9 cellular contexts compared by ENCODE assay signal in the genomic region with DNA sequence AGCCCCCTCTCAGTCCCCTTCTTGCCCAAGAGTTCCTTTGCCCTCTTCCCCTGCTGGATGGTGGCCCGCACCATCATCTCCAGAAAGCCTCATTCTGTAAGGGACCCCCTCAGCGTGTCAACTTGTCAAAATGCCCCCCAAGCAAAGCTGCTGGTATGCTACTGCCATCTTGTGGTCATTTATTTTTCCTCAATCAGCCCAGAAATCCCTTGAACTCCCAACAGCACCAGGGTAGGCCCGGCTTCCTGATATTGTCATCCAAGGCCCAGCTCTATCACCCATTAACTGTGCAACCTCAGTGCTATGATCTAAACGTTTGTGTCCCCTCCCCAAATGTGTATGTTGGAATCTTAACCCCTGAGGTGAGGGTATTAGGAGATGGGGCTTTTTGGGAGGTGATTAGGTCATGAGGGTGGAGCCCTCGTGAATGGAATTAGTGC. TPM values are rescaled to one million over a fixed set of nuclear protein-coding genes. Genes with fewer than 3 reads are reported as not detected.
DNase-seq lines count a peak whose midpoint lies in the region; ATAC-seq and TF ChIP-seq lines count a peak whose summit lies in the region.
"Had no signal": no experiment of that assay in that cellular context is flagged by ENCODE, and none has a peak within 500 bp of the region (broad histone marks: within the 10 kb centered on the region; RNA-seq: fewer than 3 reads in every experiment).

No MANE protein-coding gene starts in this region.

- H3K4me3 ChIP-seq in OCI-LY7 (ENCODE audit: low read depth, low read length, poor library complexity, severe bottlenecking), result no peak overlapping the region

- H3K4me3 Mint-ChIP-seq in activated CD4-positive, alpha-beta T cell treated with anti-CD3 and anti-CD28 coated beads, Interleukin-2, amount 10 ng/mL, durations not matched to agents 7 days and 5 days, result no peak overlapping the region
- H3K4me3 Mint-ChIP-seq in stimulated activated naive B cell treated with anti-CD40 and anti-IgM and Interleukin-4, amounts not matched to agents 10 μg/mL and 1 μg/mL and 100 μg/mL, for 72 hours, result no peak overlapping the region

- H3K27me3 Mint-ChIP-seq in activated CD4-positive, alpha-beta T cell treated with anti-CD3 and anti-CD28 coated beads, Interleukin-2, amount 10 ng/mL, durations not matched to agents 7 days and 5 days, result no peaks in the 10 kb centered on the region
- no peaks in the 10 kb centered on the region for H3K27me3 Mint-ChIP-seq in stimulated activated naive B cell treated with anti-CD40 and anti-IgM and Interleukin-4, amounts not matched to agents 10 μg/mL and 1 μg/mL and 100 μg/mL, for 72 hours

- H3K9me3 Mint-ChIP-seq in activated CD4-positive, alpha-beta T cell treated with anti-CD3 and anti-CD28 coated beads, Interleukin-2, amount 10 ng/mL, durations not matched to agents 7 days and 5 days, result no peaks in the 10 kb centered on the region
- no peaks in the 10 kb centered on the region for H3K9me3 Mint-ChIP-seq in stimulated activated naive B cell treated with anti-CD40 and anti-IgM and Interleukin-4, amounts not matched to agents 10 μg/mL and 1 μg/mL and 100 μg/mL, for 72 hours

- no peak for DNase-seq in activated CD4-positive, alpha-beta T cell treated with anti-CD3 and anti-CD28 coated beads, Interleukin-2, amount 10 ng/mL, durations not matched to agents 7 days and 5 days
- DNase-seq in activated CD4-positive, alpha-beta T cell treated with anti-CD3 and anti-CD28 coated beads, Interleukin-2, amount 50 U/mL, for 1 hour, result no peak
- peak; percentile 37 for DNase-seq in OCI-LY7 (ENCODE audit: low spot score)
- peak; percentile 23 for DNase-seq in fibroblast of peridontal ligament (ENCODE audit: extremely low read depth)
- DNase-seq in stimulated activated naive B cell treated with anti-CD40 and anti-IgM and Interleukin-4, amounts not matched to agents 10 μg/mL and 1 μg/mL and 100 μg/mL, for 72 hours, result no peak
- no peak for DNase-seq in H4 (ENCODE audit: low spot score)
- DNase-seq in activated effector memory CD4-positive, alpha-beta T cell treated with anti-CD3 and anti-CD28 coated beads, Interleukin-2, amount 50 U/mL, for 16 hours, result no peak
- DNase-seq in activated gamma-delta T cell (lab: John Stamatoyannopoulos, UW), result no peak
- DNase-seq: left cardiac atrium had no signal

- no peak for ATAC-seq in stimulated activated naive B cell treated with anti-CD40 and anti-IgM and Interleukin-4, amounts not matched to agents 10 μg/mL and 1 μg/mL and 100 μg/mL, for 72 hours (replicated peaks)

- intact Hi-C loops in OCI-LY7 (cut with micrococcal nuclease; ENCODE audit: unreplicated experiment), result loop anchor here (2.0 kb wide), 1 partner anchor 129 kb away; the partner anchor contains the start of gene STK10

- peaks cover 50% of the 10 kb centered on the region for H3K4me1 Mint-ChIP-seq in activated CD4-positive, alpha-beta T cell treated with anti-CD3 and anti-CD28 coated beads, Interleukin-2, amount 10 ng/mL, durations not matched to agents 7 days and 5 days
- H3K4me1 Mint-ChIP-seq in stimulated activated naive B cell treated with anti-CD40 and anti-IgM and Interleukin-4, amounts not matched to agents 10 μg/mL and 1 μg/mL and 100 μg/mL, for 72 hours, result peaks cover 0 to 2% of the 10 kb centered on the region in 2 donors

- CTCF ChIA-PET in activated CD4-positive, alpha-beta T cell treated with anti-CD3 and anti-CD28 coated beads, Interleukin-2, amount 10 ng/mL, durations not matched to agents 7 days and 5 days (lab: Charles Lee), result interaction anchor here (0.7 to 1.4 kb wide), 4 partner anchors 89 to 391 kb away, joined by 3 to 8 read pairs (median 3); partner anchors contain the start of gene STK10
- CTCF ChIA-PET in OCI-LY7 (lab: Charles Lee; ENCODE audit: unreplicated experiment), result interaction anchor here (0.5 to 1.1 kb wide), 3 partner anchors 23 to 129 kb away, joined by 3 to 5 read pairs (median 3); partner anchors contain the start of gene STK10

- no peaks in the 10 kb centered on the region for H3K79me2 ChIP-seq in OCI-LY7 (ENCODE audit: insufficient read depth, low read depth, low read length)

- TF ChIP-seq CTCF in OCI-LY7 (conservative IDR thresholded peaks at IDR 0.05; ENCODE audit: low read length), result peak; percentile 82

- H3K4me1 ChIP-seq in OCI-LY7 (ENCODE audit: insufficient read depth, low read length, poor library complexity, severe bottlenecking), result no peaks in the 10 kb centered on the region

- no peaks in the 10 kb centered on the region for H4K20me1 ChIP-seq in OCI-LY7 (ENCODE audit: insufficient read depth, low read length)

- H3K36me3 ChIP-seq in OCI-LY7 (ENCODE audit: insufficient read depth, low read length), result peaks cover 67% of the 10 kb centered on the region

- H2AFZ ChIP-seq in OCI-LY7 (ENCODE audit: low read length), result no peak overlapping the region

- H3K27ac Mint-ChIP-seq in activated CD4-positive, alpha-beta T cell treated with anti-CD3 and anti-CD28 coated beads, Interleukin-2, amount 10 ng/mL, durations not matched to agents 7 days and 5 days, result peak overlapping the region; percentile 73
- peak overlapping the region; percentile 10 for H3K27ac Mint-ChIP-seq in stimulated activated naive B cell treated with anti-CD40 and anti-IgM and Interleukin-4, amounts not matched to agents 10 μg/mL and 1 μg/mL and 100 μg/mL, for 72 hours

- H3K9me3 ChIP-seq in OCI-LY7 (ENCODE audit: low read length), result no peaks in the 10 kb centered on the region

- BruUV-seq in OCI-LY7 (replicated peaks; lab: Mats Ljungman, UMichigan), result no TSS peak

- no peak overlapping the region for H3K27ac ChIP-seq in OCI-LY7 (ENCODE audit: low read depth, low read length, poor library complexity, severe bottlenecking)

- no peaks in the 10 kb centered on the region for H3K9me2 ChIP-seq in OCI-LY7 (ENCODE audit: insufficient read depth, low read length)

- no peak overlapping the region for H3K4me2 ChIP-seq in OCI-LY7 (ENCODE audit: low read length)

- POLR2A ChIA-PET in activated CD4-positive, alpha-beta T cell treated with anti-CD3 and anti-CD28 coated beads, Interleukin-2, amount 10 ng/mL, durations not matched to agents 7 days and 5 days (lab: Charles Lee), result no interaction called here
- POLR2A ChIA-PET in OCI-LY7 (lab: Charles Lee), result interaction anchor here (0.6 to 1.4 kb wide), 5 partner anchors 11 to 142 kb away, joined by 3 to 6 read pairs (median 4); no protein-coding TSS in a partner anchor

- H3K36me3 Mint-ChIP-seq in activated CD4-positive, alpha-beta T cell treated with anti-CD3 and anti-CD28 coated beads, Interleukin-2, amount 10 ng/mL, durations not matched to agents 7 days and 5 days (ENCODE audit: low read depth), result peaks cover 84% of the 10 kb centered on the region
- peaks cover 59 to 73% of the 10 kb centered on the region in 2 donors for H3K36me3 Mint-ChIP-seq in stimulated activated naive B cell treated with anti-CD40 and anti-IgM and Interleukin-4, amounts not matched to agents 10 μg/mL and 1 μg/mL and 100 μg/mL, for 72 hours

RNA-seq across cellular contexts. Expression of gene FBXW11, which starts 53.2 kb away (rescaled TPM):
- total RNA-seq in activated CD4-positive, alpha-beta T cell treated with anti-CD3 and anti-CD28 coated beads, Interleukin-2, amount 10 ng/mL, durations not matched to agents 7 days and 5 days, result 10 to 100 TPM; 27.3 to 27.5 TPM
- 33.0 and 40.9 TPM in 2 replicates for total RNA-seq in OCI-LY7 (2014; rRNA removed; shearing (Covaris generic))
- 46.6 and 51.5 TPM in 2 replicates for total RNA-seq in OCI-LY7 (2022)
- total RNA-seq in H4 (2014; rRNA removed; shearing (Covaris generic)), result 56.3 and 56.5 TPM in 2 replicates

Comparison
In these comparisons a context has a peak if more than half of its experiments do, and no peak if none do; other contexts are left out.
1. DNase-seq: peak in OCI-LY7 (single experiment) and fibroblast of peridontal ligament (single experiment); none in activated CD4-positive, alpha-beta T cell treated with anti-CD3 and anti-CD28 coated beads, Interleukin-2, amount 10 ng/mL, durations not matched to agents 7 days and 5 days (single experiment), activated CD4-positive, alpha-beta T cell treated with anti-CD3 and anti-CD28 coated beads, Interleukin-2, amount 50 U/mL, for 1 hour (single experiment), stimulated activated naive B cell treated with anti-CD40 and anti-IgM and Interleukin-4, amounts not matched to agents 10 μg/mL and 1 μg/mL and 100 μg/mL, for 72 hours (single experiment), H4 (single experiment), activated effector memory CD4-positive, alpha-beta T cell treated with anti-CD3 and anti-CD28 coated beads, Interleukin-2, amount 50 U/mL, for 16 hours (single experiment) and activated gamma-delta T cell (single experiment).